Comparison of ENCODE assay signal across 1 cellular context in genomic region chr4:169869487-169869886, GRCh38.
TF ChIP-seq lines count a peak whose summit lies in the region.

No MANE protein-coding gene starts in this region.

TF ChIP-seq in GM23338, 12 proteins besides CTCF, POLR2A, EP300 and RAD21 (continued from another document):
- TF ChIP-seq REST (IDR thresholded peaks at IDR 0.05; ENCODE audit: unreplicated experiment) = no peak
- TF ChIP-seq ZNF331 (CRISPR knock-in tag; IDR thresholded peaks at IDR 0.05; ENCODE audit: low read depth) = no peak
